8 cellular contexts compared by ENCODE assay signal in genomic region chr5:73496984-73497457, GRCh38. TPM values are rescaled to one million over a fixed set of nuclear protein-coding genes. Genes with fewer than 3 reads are reported as not detected.
DNase-seq lines count a peak whose midpoint lies in the region; ATAC-seq and TF ChIP-seq lines count a peak whose summit lies in the region.

No MANE protein-coding gene starts in this region.

- TF ChIP-seq CTCF in fibroblast of mammary gland (conservative IDR thresholded peaks at IDR 0.05; ENCODE audit: control insufficient read depth, insufficient read depth, low read depth, low read length) = peak; percentile 47

- peaks cover 8 to 20% of the 10 kb centered on the region in 2 donors for H3K36me3 Mint-ChIP-seq in activated T-cell treated with anti-CD3 and anti-CD28 coated beads, Interleukin-2, amount 50 U/mL, for 72 hours (ENCODE audit: insufficient read depth in 2 of 2)
- peaks cover 45% of the 10 kb centered on the region for H3K36me3 Mint-ChIP-seq in stimulated activated effector memory CD8-positive, alpha-beta T cell treated with anti-CD3 and anti-CD28 coated beads, Interleukin-12 subunit alpha, Interleukin-12 subunit beta, amount 100 ng/mL, for 72 hours

- H3K27me3 Mint-ChIP-seq in activated T-cell treated with anti-CD3 and anti-CD28 coated beads, Interleukin-2, amount 50 U/mL, for 72 hours (ENCODE audit: low read depth) = peaks cover 19% of the 10 kb centered on the region

- ATAC-seq in activated T-cell treated with anti-CD3 and anti-CD28 coated beads, Interleukin-2, amount 50 U/mL, for 72 hours (replicated peaks in 1 of 2) = no peak
- no peak for ATAC-seq in stimulated activated effector memory CD8-positive, alpha-beta T cell treated with anti-CD3 and anti-CD28 coated beads, Interleukin-12 subunit alpha, Interleukin-12 subunit beta, amount 100 ng/mL, for 72 hours

- peaks cover 42% of the 10 kb centered on the region for H3K4me1 Mint-ChIP-seq in activated T-cell treated with anti-CD3 and anti-CD28 coated beads, Interleukin-2, amount 50 U/mL, for 72 hours (ENCODE audit: low read depth)
- peaks cover 32% of the 10 kb centered on the region for H3K4me1 Mint-ChIP-seq in stimulated activated effector memory CD8-positive, alpha-beta T cell treated with anti-CD3 and anti-CD28 coated beads, Interleukin-12 subunit alpha, Interleukin-12 subunit beta, amount 100 ng/mL, for 72 hours

- no peaks in the 10 kb centered on the region for H3K9me3 Mint-ChIP-seq in activated T-cell treated with anti-CD3 and anti-CD28 coated beads, Interleukin-2, amount 50 U/mL, for 72 hours
- no peaks in the 10 kb centered on the region for H3K9me3 Mint-ChIP-seq in stimulated activated effector memory CD8-positive, alpha-beta T cell treated with anti-CD3 and anti-CD28 coated beads, Interleukin-12 subunit alpha, Interleukin-12 subunit beta, amount 100 ng/mL, for 72 hours

- H3K4me3 Mint-ChIP-seq in activated T-cell treated with anti-CD3 and anti-CD28 coated beads, Interleukin-2, amount 50 U/mL, for 72 hours = peak overlapping the region; percentile 98 to 99
- peak overlapping the region; percentile 97 for H3K4me3 Mint-ChIP-seq in stimulated activated effector memory CD8-positive, alpha-beta T cell treated with anti-CD3 and anti-CD28 coated beads, Interleukin-12 subunit alpha, Interleukin-12 subunit beta, amount 100 ng/mL, for 72 hours

- H3K4me3 ChIP-seq in fibroblast of mammary gland (ENCODE audit: control insufficient read depth, low read depth, low read length) = peak overlapping the region; percentile 88

- DNase-seq in activated T-cell treated with anti-CD3 and anti-CD28 coated beads, Interleukin-2, amount 50 U/mL, for 72 hours = no peak
- DNase-seq in activated T-cell treated with anti-CD3 and anti-CD28 coated beads for 4 hours = no peak
- DNase-seq in NCI-H1092 (lab: John Stamatoyannopoulos, UW) = peak; percentile 8
- peak; percentile 59 for DNase-seq in SKM-1 (lab: John Stamatoyannopoulos, UW; ENCODE audit: unreplicated experiment)
- peak; percentile 76 for DNase-seq in fibroblast of mammary gland (ENCODE audit: low read depth)
- no peak for DNase-seq in stimulated activated effector memory CD8-positive, alpha-beta T cell treated with anti-CD3 and anti-CD28 coated beads, Interleukin-12 subunit alpha, Interleukin-12 subunit beta, amount 100 ng/mL, for 72 hours (ENCODE audit: low spot score in 2 of 2)
- no peak for DNase-seq in effector CD4-positive, alpha-beta T cell
- no peak for DNase-seq in stimulated activated naive CD4-positive, alpha-beta T cell treated with Interleukin-2 at 50 U/mL for 16 hours (lab: John Stamatoyannopoulos, UW)

- peak overlapping the region; percentile 94 for H3K27ac Mint-ChIP-seq in activated T-cell treated with anti-CD3 and anti-CD28 coated beads, Interleukin-2, amount 50 U/mL, for 72 hours
- H3K27ac Mint-ChIP-seq in stimulated activated effector memory CD8-positive, alpha-beta T cell treated with anti-CD3 and anti-CD28 coated beads, Interleukin-12 subunit alpha, Interleukin-12 subunit beta, amount 100 ng/mL, for 72 hours = no peak overlapping the region

RNA-seq across cellular contexts. Expression of gene BTF3, which starts 1.2 kb away (rescaled TPM):
- total RNA-seq in activated T-cell treated with anti-CD3 and anti-CD28 coated beads, Interleukin-2, amount 50 U/mL, for 72 hours = 1,000 to 10,000 TPM; 1,036 to 1,053 TPM

RNA-seq across cellular contexts. Expression of gene FOXD1, which starts 48.4 kb away (rescaled TPM):
- 1 to 10 TPM in 1 of 2 donors, under 1 TPM in 1; 0.55 to 1.0 TPM for total RNA-seq in activated T-cell treated with anti-CD3 and anti-CD28 coated beads, Interleukin-2, amount 50 U/mL, for 72 hours

Comparison
In these comparisons a context has a peak if more than half of its experiments do, and no peak if none do; other contexts are left out.
1. DNase-seq: peak in NCI-H1092 (single experiment), SKM-1 (single experiment) and fibroblast of mammary gland (single experiment); none in activated T-cell treated with anti-CD3 and anti-CD28 coated beads, Interleukin-2, amount 50 U/mL, for 72 hours (0 of 2), activated T-cell treated with anti-CD3 and anti-CD28 coated beads for 4 hours (single experiment), stimulated activated effector memory CD8-positive, alpha-beta T cell treated with anti-CD3 and anti-CD28 coated beads, Interleukin-12 subunit alpha, Interleukin-12 subunit beta, amount 100 ng/mL, for 72 hours (0 of 2), effector CD4-positive, alpha-beta T cell (single experiment) and stimulated activated naive CD4-positive, alpha-beta T cell treated with Interleukin-2 at 50 U/mL for 16 hours (single experiment).